28 cellular contexts compared by ENCODE assay signal in genomic region chr7:50757703-50758390, GRCh38.
"Had no signal": no experiment of that assay in that cellular context is flagged by ENCODE, and none has a peak within 500 bp of the region (broad histone marks: within the 10 kb centered on the region; RNA-seq: fewer than 3 reads in every experiment).

No MANE protein-coding gene starts in this region.

- H3K9me3 Mint-ChIP-seq: natural killer cell; nephron progenitor cell; stimulated activated effector memory CD8-positive, alpha-beta T cell treated with anti-CD3 and anti-CD28 coated beads, Interleukin-12 subunit alpha, Interleukin-12 subunit beta, amount 100 ng/mL, for 72 hours had no signal

- H3K27ac ChIP-seq: heart right ventricle, lower lobe of right lung, neural progenitor cell, neutrophil, ovary, prostate gland, sigmoid colon, spleen, tibial nerve, upper lobe of right lung had no signal

- H3K4me1 ChIP-seq: prostate gland, tibial nerve, upper lobe of right lung had no signal

- H3K27ac Mint-ChIP-seq: mesothelial cell of epicardium; natural killer cell; nephron progenitor cell; neural progenitor cell; stimulated activated effector memory CD8-positive, alpha-beta T cell treated with anti-CD3 and anti-CD28 coated beads, Interleukin-12 subunit alpha, Interleukin-12 subunit beta, amount 100 ng/mL, for 72 hours; stimulated activated naive CD8-positive, alpha-beta T cell treated with anti-CD3 and anti-CD28 coated beads, Interleukin-15, Interleukin-2, amounts not matched to agents 100 ng/mL and 50 ng/mL, for 24 hours had no signal

- H3K4me3 Mint-ChIP-seq: mesothelial cell of epicardium; naive B cell; natural killer cell; nephron progenitor cell; neural progenitor cell; stimulated activated effector memory CD8-positive, alpha-beta T cell treated with anti-CD3 and anti-CD28 coated beads, Interleukin-12 subunit alpha, Interleukin-12 subunit beta, amount 100 ng/mL, for 72 hours; stimulated activated naive CD8-positive, alpha-beta T cell treated with anti-CD3 and anti-CD28 coated beads, Interleukin-15, Interleukin-2, amounts not matched to agents 100 ng/mL and 50 ng/mL, for 24 hours had no signal

- H3K9ac ChIP-seq: neural progenitor cell had no signal

- H3K4me3 ChIP-seq: heart right ventricle, lower lobe of right lung, neural progenitor cell, ovary, prostate gland, sigmoid colon, spleen, tibial nerve, upper lobe of right lung had no signal

- H3K36me3 ChIP-seq: neural progenitor cell, ovary, prostate gland, sigmoid colon, upper lobe of right lung had no signal

- H3K36me3 Mint-ChIP-seq: naive B cell; natural killer cell; stimulated activated effector memory CD8-positive, alpha-beta T cell treated with anti-CD3 and anti-CD28 coated beads, Interleukin-12 subunit alpha, Interleukin-12 subunit beta, amount 100 ng/mL, for 72 hours had no signal

- H3K27me3 Mint-ChIP-seq: naive B cell; stimulated activated naive CD8-positive, alpha-beta T cell treated with anti-CD3 and anti-CD28 coated beads, Interleukin-15, Interleukin-2, amounts not matched to agents 100 ng/mL and 50 ng/mL, for 24 hours had no signal

- H3K9me3 ChIP-seq: heart right ventricle, lower lobe of right lung, neutrophil, ovary, prostate gland, sigmoid colon, spleen, tibial nerve, upper lobe of right lung had no signal

- H3K27me3 ChIP-seq: heart right ventricle, neural progenitor cell, neutrophil, ovary, sigmoid colon, spleen, tibial nerve, upper lobe of right lung had no signal

- DNase-seq: heart right ventricle; hippocampal formation; kidney glomerular epithelial cell; left cardiac atrium; left ventricle myocardium superior; lower lobe of right lung; mammary epithelial cell; mesenchymal stem cell; naive B cell; natural killer cell; nephron progenitor cell; occipital lobe; ovary; retina; right cardiac atrium; sigmoid colon; small intestine; spleen; stimulated activated CD4-positive, alpha-beta T cell treated with anti-CD3 and anti-CD28 coated beads, Interleukin-4, amount 100 ng/mL, for 24 hours; stimulated activated naive CD4-positive, alpha-beta T cell; upper lobe of right lung had no signal
